In the genomic region with DNA sequence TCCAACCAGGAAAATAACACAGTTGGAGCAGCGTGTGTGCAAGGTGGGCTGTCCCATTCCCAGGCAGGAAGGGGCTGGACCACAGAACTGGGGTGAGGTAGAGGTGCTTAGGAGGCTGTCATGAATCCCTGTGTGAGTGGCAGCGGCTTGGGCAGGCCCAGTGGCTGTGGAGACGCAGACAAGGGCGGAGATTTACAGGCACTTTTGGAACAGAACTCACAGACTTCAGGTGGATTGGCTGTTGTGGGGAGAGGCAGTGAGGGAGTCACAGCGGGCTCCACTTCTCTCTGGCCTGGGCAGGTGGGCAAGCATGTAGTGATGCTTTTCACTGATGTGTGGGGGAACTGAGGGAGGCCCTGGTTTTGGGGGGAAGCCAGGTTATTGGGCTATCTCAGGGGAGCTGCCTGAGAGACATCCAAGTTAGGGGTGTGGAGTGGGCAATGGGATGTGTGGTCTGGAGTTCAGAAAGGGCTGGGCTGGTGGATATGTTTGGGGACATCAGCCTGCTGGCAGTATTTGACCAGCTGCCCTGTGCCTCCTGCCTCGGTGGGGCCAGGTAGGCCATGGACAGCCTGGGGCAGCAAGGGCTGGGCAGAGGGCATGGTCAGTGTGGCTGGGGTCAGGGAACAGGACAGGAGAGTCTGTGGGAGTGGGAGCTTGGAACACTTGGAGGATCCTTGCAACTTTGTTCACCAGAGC, we compare ENCODE assay signal across 32 cellular contexts. TPM values are rescaled to one million over a fixed set of nuclear protein-coding genes. Genes with fewer than 3 reads are reported as not detected.
"Had no signal": no experiment of that assay in that cellular context is flagged by ENCODE, and none has a peak within 500 bp of the region (broad histone marks: within the 10 kb centered on the region; RNA-seq: fewer than 3 reads in every experiment).

No MANE protein-coding gene starts in this region.

- H3K4me1 ChIP-seq: ascending aorta, SJCRH30 had no signal

- H3K36me3 Mint-ChIP-seq: activated naive CD8-positive, alpha-beta T cell treated with anti-CD3 and anti-CD28 coated beads for 36 hours had no signal

- H3K27ac ChIP-seq: ascending aorta, SJCRH30, SK-N-MC, WERI-Rb-1 had no signal

- H3K27me3 Mint-ChIP-seq: activated CD4-positive, alpha-beta T cell treated with anti-CD3 and anti-CD28 coated beads, Interleukin-2, amount 10 ng/mL, durations not matched to agents 24 days and 14 days; activated CD8-positive, alpha-beta T cell treated with anti-CD3 and anti-CD28 coated beads for 36 hours; activated naive CD8-positive, alpha-beta T cell treated with anti-CD3 and anti-CD28 coated beads for 36 hours had no signal

- H3K36me3 ChIP-seq: ascending aorta, SJCRH30, WERI-Rb-1 had no signal

- H3K9me3 ChIP-seq: ascending aorta, SJCRH30 had no signal

- ATAC-seq: activated CD8-positive, alpha-beta T cell treated with anti-CD3 and anti-CD28 coated beads for 36 hours; activated T-cell treated with anti-CD3 and anti-CD28 coated beads, Interleukin-2, amount 50 U/mL, for 72 hours; activated T-helper 17 cell treated with anti-CD3 and anti-CD28 coated beads, Interleukin-2, amount 50 U/mL, for 72 hours; K562; Panc1 had no signal

- DNase-seq: activated CD4-positive, alpha-beta T cell treated with anti-CD3 and anti-CD28 coated beads, Interleukin-2, amount 10 ng/mL, durations not matched to agents 24 days and 14 days; activated CD4-positive, alpha-beta T cell treated with anti-CD3 and anti-CD28 coated beads, Interleukin-2, amount 50 U/mL, for 4 hours; activated CD4-positive, CD25-positive, alpha-beta regulatory T cell; activated CD8-positive, alpha-beta T cell treated with anti-CD3 and anti-CD28 coated beads for 36 hours; activated effector memory CD4-positive, alpha-beta T cell treated with anti-CD3 and anti-CD28 coated beads, Interleukin-2, amount 50 U/mL, for 16 hours; activated naive CD4-positive, alpha-beta T cell; activated naive CD4-positive, alpha-beta T cell treated with anti-CD3 and anti-CD28 coated beads, Interleukin-2, amount 50 U/mL, for 16 hours; activated naive CD8-positive, alpha-beta T cell treated with anti-CD3 and anti-CD28 coated beads for 36 hours; activated T-cell treated with anti-CD3 and anti-CD28 coated beads, Interleukin-2, amount 50 U/mL, for 1 hour; activated T-cell treated with anti-CD3 and anti-CD28 coated beads, Interleukin-2, amount 50 U/mL, for 72 hours; amygdala; IMR-90; Karpas-422; NCI-H1105 treated with DMSO at 0.1 percent for 48 hours; NCI-H1436; NCI-H1694 treated with DMSO at 0.1 percent for 48 hours; NCI-H2029; NCI-H2107; NCI-H2171 treated with DMSO at 0.1 percent for 48 hours; NCI-H2227 treated with DMSO at 0.1 percent for 48 hours; NCI-H524 treated with DMSO at 0.1 percent for 48 hours; SHP77; SJCRH30; T1000; WERI-Rb-1 had no signal

- H3K4me3 Mint-ChIP-seq: activated CD4-positive, alpha-beta T cell treated with anti-CD3 and anti-CD28 coated beads, Interleukin-2, amount 10 ng/mL, durations not matched to agents 24 days and 14 days; activated CD8-positive, alpha-beta T cell treated with anti-CD3 and anti-CD28 coated beads for 36 hours; activated naive CD8-positive, alpha-beta T cell treated with anti-CD3 and anti-CD28 coated beads for 36 hours; activated T-cell treated with anti-CD3 and anti-CD28 coated beads, Interleukin-2, amount 50 U/mL, for 72 hours; activated T-helper 17 cell treated with anti-CD3 and anti-CD28 coated beads, Interleukin-2, amount 50 U/mL, for 72 hours had no signal

- H3K4me3 ChIP-seq: ascending aorta, K562, SJCRH30, SK-N-MC had no signal

- H3K4me1 Mint-ChIP-seq: activated CD4-positive, alpha-beta T cell treated with anti-CD3 and anti-CD28 coated beads, Interleukin-2, amount 10 ng/mL, durations not matched to agents 24 days and 14 days; activated naive CD8-positive, alpha-beta T cell treated with anti-CD3 and anti-CD28 coated beads for 36 hours had no signal

- H3K27me3 ChIP-seq: ascending aorta, SJCRH30 had no signal

- H3K27ac Mint-ChIP-seq: activated CD4-positive, alpha-beta T cell treated with anti-CD3 and anti-CD28 coated beads, Interleukin-2, amount 10 ng/mL, durations not matched to agents 24 days and 14 days; activated CD8-positive, alpha-beta T cell treated with anti-CD3 and anti-CD28 coated beads for 36 hours; activated naive CD8-positive, alpha-beta T cell treated with anti-CD3 and anti-CD28 coated beads for 36 hours; activated T-cell treated with anti-CD3 and anti-CD28 coated beads, Interleukin-2, amount 50 U/mL, for 72 hours; activated T-helper 17 cell treated with anti-CD3 and anti-CD28 coated beads, Interleukin-2, amount 50 U/mL, for 72 hours had no signal

RNA-seq across cellular contexts. Expression of gene ZNF492, which starts 27.0 kb away (rescaled TPM):
- total RNA-seq: MCF 10A, NCI-H460 had no signal
